In the genomic region with DNA sequence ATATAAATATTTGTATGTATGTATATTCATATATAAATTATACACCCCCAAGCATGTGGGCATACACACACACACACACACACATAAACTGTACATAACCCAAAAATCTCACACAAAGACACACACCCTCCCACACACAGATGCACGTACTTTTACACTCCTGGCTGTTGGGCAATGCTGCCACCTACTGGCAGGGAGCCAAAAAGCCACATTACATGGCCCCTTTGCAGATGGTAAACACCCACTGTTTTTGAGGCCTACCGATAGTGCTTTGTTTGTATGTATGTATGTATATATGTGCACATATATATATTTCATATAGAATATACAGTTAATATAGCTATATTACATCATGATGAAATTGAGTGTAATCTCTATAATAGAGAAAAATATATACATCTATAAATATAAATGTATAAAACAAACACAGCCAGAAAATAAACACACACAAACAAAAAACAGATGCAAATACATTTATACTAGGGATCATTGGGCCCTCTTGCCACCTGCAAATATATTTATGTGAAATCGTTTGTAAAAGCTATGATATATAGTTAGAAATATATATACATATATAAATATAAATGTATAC, we compare ENCODE assay signal across 9 cellular contexts.
DNase-seq lines count a peak whose midpoint lies in the region; ATAC-seq and TF ChIP-seq lines count a peak whose summit lies in the region.
"Had no signal": no experiment of that assay in that cellular context is flagged by ENCODE, and none has a peak within 500 bp of the region (broad histone marks: within the 10 kb centered on the region; RNA-seq: fewer than 3 reads in every experiment).

No MANE protein-coding gene starts in this region.

- no peak overlapping the region for H3K4me2 ChIP-seq in IMR-90 (ENCODE audit: low read depth, low read length)

- H2BK20ac ChIP-seq in IMR-90 (ENCODE audit: low read depth, low read length), result no peak overlapping the region

- H3K79me1 ChIP-seq in IMR-90 (ENCODE audit: low read depth in 1 of 2, low read length in 2 of 2), result no peaks in the 10 kb centered on the region

- no peak overlapping the region for H3K4ac ChIP-seq in IMR-90 (ENCODE audit: low read depth, low read length)

- H3K4me1 ChIP-seq in IMR-90 (ENCODE audit: control insufficient read depth, insufficient read depth, low read length), result no peaks in the 10 kb centered on the region

- no peak overlapping the region for H2AK9ac ChIP-seq in IMR-90 (replicated peaks; ENCODE audit: low read depth, low read length, poor library complexity)

- H3K18ac ChIP-seq in IMR-90 (ENCODE audit: low read depth, low read length), result no peak overlapping the region

- dilution Hi-C loops in IMR-90 (cut with HindIII; ENCODE audit: low sequenced_read_pairs, unreplicated experiment), result no loop called here

- H3K56ac ChIP-seq in IMR-90 (ENCODE audit: extremely low read depth, insufficient read depth, low read length), result no peak overlapping the region

- DNase-seq in DMS79 (lab: John Stamatoyannopoulos, UW) (peak; percentile 23), IMR-90 (peak; percentile 58), fibroblast of the aortic adventitia (ENCODE audit: low read depth) (peak; percentile 69), non-pigmented ciliary epithelial cell (ENCODE audit: low read depth) (peak; percentile 24), superior temporal gyrus (ENCODE audit: extremely low spot score) (peak; percentile 88)
- DNase-seq in activated T-cell treated with anti-CD3 and anti-CD28 coated beads, Interleukin-2, amount 50 U/mL, for 48 hours, result peak; percentile 89 to 90

- TF ChIP-seq CTCF in IMR-90 (conservative IDR thresholded peaks at IDR 0.05; ENCODE audit: low read depth, low read length), result peak; percentile 68
- TF ChIP-seq CTCF in fibroblast of the aortic adventitia (IDR thresholded peaks at IDR 0.05; ENCODE audit: insufficient read depth, low read length), result peak; percentile 60

- no peak overlapping the region for H4K8ac ChIP-seq in IMR-90 (ENCODE audit: low read depth in 2 of 2, low read length in 2 of 2)

- H3K23ac ChIP-seq in IMR-90 (ENCODE audit: low read depth, low read length), result no peak overlapping the region

- ATAC-seq in GM21528 (IDR thresholded peaks at IDR 0.05; ENCODE audit: low FRiP score, unreplicated experiment) (peak; percentile 89), IMR-90 (ENCODE audit: low read depth) (peak; percentile 91)

- H4K20me1 ChIP-seq in IMR-90 (ENCODE audit: insufficient read depth, low read length), result no peaks in the 10 kb centered on the region

- peak; percentile 80 for TF ChIP-seq RAD21 in IMR-90 (IDR thresholded peaks at IDR 0.05; ENCODE audit: low read length)

- no peaks in the 10 kb centered on the region; the same call in none of the 2 replicates for H3K27me3 ChIP-seq in IMR-90 (ENCODE audit: control insufficient read depth, insufficient read depth, low read length)

- H3K4me3 ChIP-seq in IMR-90 (ENCODE audit: insufficient read depth, low read depth, low read length), result no peak overlapping the region
- H3K4me3 ChIP-seq in fibroblast of the aortic adventitia (ENCODE audit: low read depth, low read length), result no peak overlapping the region

- H2BK15ac ChIP-seq in IMR-90 (ENCODE audit: low read depth, low read length), result no peak overlapping the region

- no peaks in the 10 kb centered on the region for H3K9me1 ChIP-seq in IMR-90 (ENCODE audit: insufficient read depth, low read length)

- H3K14ac ChIP-seq in IMR-90 (replicated peaks; ENCODE audit: low read depth, low read length), result no peak overlapping the region

- no peak overlapping the region for H2AFZ ChIP-seq in IMR-90 (replicated peaks; ENCODE audit: low read length, poor library complexity)

- no peak overlapping the region for H4K5ac ChIP-seq in IMR-90 (ENCODE audit: low read depth, low read length)

- H3K36me3 ChIP-seq in IMR-90 (ENCODE audit: control insufficient read depth, insufficient read depth, low read length), result no peaks in the 10 kb centered on the region

- CTCF ChIA-PET in IMR-90 (lab: Yijun Ruan, JAX), result interaction anchor here (1.2 to 1.3 kb wide), 2 partner anchors 9 to 10 kb away, joined by 4 to 5 read pairs; no protein-coding TSS in a partner anchor

- no peak overlapping the region for H2AK5ac ChIP-seq in IMR-90 (ENCODE audit: low read depth, low read length)

- no peak overlapping the region for H2BK5ac ChIP-seq in IMR-90 (ENCODE audit: low read depth, low read length, poor library complexity, severe bottlenecking)

- no peak for TF ChIP-seq POLR2A in IMR-90 (IDR thresholded peaks at IDR 0.05; ENCODE audit: low read depth, low read length)

- POLR2A ChIA-PET in IMR-90 (lab: Charles Lee; ENCODE audit: unreplicated experiment), result no interaction called here

- no CpG with 5 or more reads among the region's 3 CpGs for WGBS in IMR-90 (ENCODE audit: extremely low coverage in 2 of 2, insufficient read length in 1 of 2), 2 experiments

- no peak overlapping the region for H3K27ac ChIP-seq in IMR-90 (ENCODE audit: insufficient read depth, low read length)
- H3K27ac ChIP-seq: epithelial cell of prostate had no signal

- intact Hi-C loops in IMR-90 (cut with micrococcal nuclease), result loop anchor here (2.0 to 10.0 kb wide), 3 partner anchors 206 to 470 kb away; a partner anchor contains a TSS

- no peak overlapping the region for H3K9ac ChIP-seq in IMR-90 (ENCODE audit: low read depth, low read length)

- H4K91ac ChIP-seq in IMR-90 (ENCODE audit: insufficient read depth, low read depth, low read length), result no peak overlapping the region

- no peaks in the 10 kb centered on the region for H3K9me3 ChIP-seq in IMR-90 (ENCODE audit: control insufficient read depth, insufficient read depth, low read length)

- in situ Hi-C loops in IMR-90 (cut with MboI; ENCODE audit: low sequenced_read_pairs), result no loop called here

- no TSS peak for BruUV-seq in IMR-90 (replicated peaks; lab: Mats Ljungman, UMichigan)

- no peak overlapping the region for H2BK120ac ChIP-seq in IMR-90 (ENCODE audit: low read depth, low read length)

TF ChIP-seq in IMR-90, 13 proteins besides CTCF, POLR2A, EP300 and RAD21:
- TF ChIP-seq NFE2L2 (IDR thresholded peaks at IDR 0.05; ENCODE audit: low read depth, low read length) (no peak), CEBPB (IDR thresholded peaks at IDR 0.05; ENCODE audit: low read depth, low read length) (peak; percentile 62), SMC3 (IDR thresholded peaks at IDR 0.05; ENCODE audit: low read depth, low read length) (peak; percentile 45)

TF ChIP-seq in PFSK-1, 5 proteins besides CTCF, POLR2A, EP300 and RAD21:
- peak; percentile 21 for TF ChIP-seq FOXP2 (optimal IDR thresholded peaks at IDR 0.05; ENCODE audit: borderline replicate concordance, extremely low read depth, extremely low read length, insufficient read depth)
- TF ChIP-seq, protein P1, sequence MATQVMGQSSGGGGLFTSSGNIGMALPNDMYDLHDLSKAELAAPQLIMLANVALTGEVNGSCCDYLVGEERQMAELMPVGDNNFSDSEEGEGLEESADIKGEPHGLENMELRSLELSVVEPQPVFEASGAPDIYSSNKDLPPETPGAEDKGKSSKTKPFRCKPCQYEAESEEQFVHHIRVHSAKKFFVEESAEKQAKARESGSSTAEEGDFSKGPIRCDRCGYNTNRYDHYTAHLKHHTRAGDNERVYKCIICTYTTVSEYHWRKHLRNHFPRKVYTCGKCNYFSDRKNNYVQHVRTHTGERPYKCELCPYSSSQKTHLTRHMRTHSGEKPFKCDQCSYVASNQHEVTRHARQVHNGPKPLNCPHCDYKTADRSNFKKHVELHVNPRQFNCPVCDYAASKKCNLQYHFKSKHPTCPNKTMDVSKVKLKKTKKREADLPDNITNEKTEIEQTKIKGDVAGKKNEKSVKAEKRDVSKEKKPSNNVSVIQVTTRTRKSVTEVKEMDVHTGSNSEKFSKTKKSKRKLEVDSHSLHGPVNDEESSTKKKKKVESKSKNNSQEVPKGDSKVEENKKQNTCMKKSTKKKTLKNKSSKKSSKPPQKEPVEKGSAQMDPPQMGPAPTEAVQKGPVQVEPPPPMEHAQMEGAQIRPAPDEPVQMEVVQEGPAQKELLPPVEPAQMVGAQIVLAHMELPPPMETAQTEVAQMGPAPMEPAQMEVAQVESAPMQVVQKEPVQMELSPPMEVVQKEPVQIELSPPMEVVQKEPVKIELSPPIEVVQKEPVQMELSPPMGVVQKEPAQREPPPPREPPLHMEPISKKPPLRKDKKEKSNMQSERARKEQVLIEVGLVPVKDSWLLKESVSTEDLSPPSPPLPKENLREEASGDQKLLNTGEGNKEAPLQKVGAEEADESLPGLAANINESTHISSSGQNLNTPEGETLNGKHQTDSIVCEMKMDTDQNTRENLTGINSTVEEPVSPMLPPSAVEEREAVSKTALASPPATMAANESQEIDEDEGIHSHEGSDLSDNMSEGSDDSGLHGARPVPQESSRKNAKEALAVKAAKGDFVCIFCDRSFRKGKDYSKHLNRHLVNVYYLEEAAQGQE (IDR thresholded peaks at IDR 0.05; ENCODE audit: insufficient read depth in 1 of 2, low read depth in 2 of 2, low read length in 2 of 2), result no peak

Comparison
In these comparisons a context has a peak if more than half of its experiments do, and no peak if none do; other contexts are left out.
1. DNase-seq: peak in every context shown above with its lines; median percentile 90 in activated T-cell treated with anti-CD3 and anti-CD28 coated beads, Interleukin-2, amount 50 U/mL, for 48 hours; 88 in superior temporal gyrus; 69 in fibroblast of the aortic adventitia; 58 in IMR-90; 24 in non-pigmented ciliary epithelial cell; 23 in DMS79.